1 cellular context compared by ENCODE assay signal in the genomic region with DNA sequence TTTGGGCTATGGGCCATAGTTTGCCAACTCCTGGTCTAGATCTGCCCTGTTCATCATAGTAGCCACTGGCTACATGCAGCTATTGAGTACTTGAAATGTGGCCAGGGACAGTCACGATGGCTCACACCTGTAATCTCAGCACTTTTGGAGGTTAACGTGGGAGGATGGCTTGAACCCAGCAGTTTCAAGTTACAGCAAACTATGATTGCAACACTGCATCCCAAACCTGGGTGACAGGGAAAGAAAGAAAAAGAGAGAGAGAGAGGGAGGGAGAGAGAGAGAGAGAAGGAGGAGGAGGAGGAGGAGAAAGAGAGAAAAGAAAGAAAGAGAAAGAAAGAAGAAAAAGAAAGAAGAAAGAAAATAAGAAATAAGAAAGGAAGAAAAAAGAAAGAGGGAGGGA.
TF ChIP-seq lines count a peak whose summit lies in the region.

No MANE protein-coding gene starts in this region.

TF ChIP-seq in K562, 482 proteins besides CTCF, POLR2A, EP300 and RAD21:
- TF ChIP-seq, protein P1, sequence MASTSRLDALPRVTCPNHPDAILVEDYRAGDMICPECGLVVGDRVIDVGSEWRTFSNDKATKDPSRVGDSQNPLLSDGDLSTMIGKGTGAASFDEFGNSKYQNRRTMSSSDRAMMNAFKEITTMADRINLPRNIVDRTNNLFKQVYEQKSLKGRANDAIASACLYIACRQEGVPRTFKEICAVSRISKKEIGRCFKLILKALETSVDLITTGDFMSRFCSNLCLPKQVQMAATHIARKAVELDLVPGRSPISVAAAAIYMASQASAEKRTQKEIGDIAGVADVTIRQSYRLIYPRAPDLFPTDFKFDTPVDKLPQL (IDR thresholded peaks at IDR 0.05; ENCODE audit: extremely low read depth, insufficient read length), result no peak
- TF ChIP-seq, protein P2, sequence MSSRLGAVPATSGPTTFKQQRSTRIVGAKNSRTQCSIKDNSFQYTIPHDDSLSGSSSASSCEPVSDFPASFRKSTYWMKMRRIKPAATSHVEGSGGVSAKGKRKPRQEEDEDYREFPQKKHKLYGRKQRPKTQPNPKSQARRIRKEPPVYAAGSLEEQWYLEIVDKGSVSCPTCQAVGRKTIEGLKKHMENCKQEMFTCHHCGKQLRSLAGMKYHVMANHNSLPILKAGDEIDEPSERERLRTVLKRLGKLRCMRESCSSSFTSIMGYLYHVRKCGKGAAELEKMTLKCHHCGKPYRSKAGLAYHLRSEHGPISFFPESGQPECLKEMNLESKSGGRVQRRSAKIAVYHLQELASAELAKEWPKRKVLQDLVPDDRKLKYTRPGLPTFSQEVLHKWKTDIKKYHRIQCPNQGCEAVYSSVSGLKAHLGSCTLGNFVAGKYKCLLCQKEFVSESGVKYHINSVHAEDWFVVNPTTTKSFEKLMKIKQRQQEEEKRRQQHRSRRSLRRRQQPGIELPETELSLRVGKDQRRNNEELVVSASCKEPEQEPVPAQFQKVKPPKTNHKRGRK (tag; IDR thresholded peaks at IDR 0.05), result peak; percentile 91
- TF ChIP-seq EHMT2 (IDR thresholded peaks at IDR 0.05), result no peak
- TF ChIP-seq NFIX (CRISPR knock-in tag; IDR thresholded peaks at IDR 0.05; ENCODE audit: low read depth), result no peak
- 0 out of 2 replicates have a peak, but pooled peaks have one; percentile 16 for TF ChIP-seq CEBPG (CRISPR knock-in tag; IDR thresholded peaks at IDR 0.05)
- TF ChIP-seq CEBPG (tag; conservative IDR thresholded peaks at IDR 0.05 in 1 of 2, IDR thresholded peaks at IDR 0.05 in 1 of 2), result no peak
- 0 out of 4 replicates have a peak, but pooled peaks of 1 of the 2 experiments have one; percentile 29 for TF ChIP-seq TRIM24 (IDR thresholded peaks at IDR 0.05)
- TF ChIP-seq SAFB2 (IDR thresholded peaks at IDR 0.05; ENCODE audit: borderline replicate concordance, low read depth, low read length, severe bottlenecking), result no peak
- TF ChIP-seq ZNF316 (IDR thresholded peaks at IDR 0.05), result no peak
- 0 out of 2 replicates have a peak, but pooled peaks have one; percentile 20 for TF ChIP-seq MIER1 (IDR thresholded peaks at IDR 0.05; ENCODE audit: low read depth)
- no peak for TF ChIP-seq ARNT (IDR thresholded peaks at IDR 0.05)
- TF ChIP-seq, protein P3, sequence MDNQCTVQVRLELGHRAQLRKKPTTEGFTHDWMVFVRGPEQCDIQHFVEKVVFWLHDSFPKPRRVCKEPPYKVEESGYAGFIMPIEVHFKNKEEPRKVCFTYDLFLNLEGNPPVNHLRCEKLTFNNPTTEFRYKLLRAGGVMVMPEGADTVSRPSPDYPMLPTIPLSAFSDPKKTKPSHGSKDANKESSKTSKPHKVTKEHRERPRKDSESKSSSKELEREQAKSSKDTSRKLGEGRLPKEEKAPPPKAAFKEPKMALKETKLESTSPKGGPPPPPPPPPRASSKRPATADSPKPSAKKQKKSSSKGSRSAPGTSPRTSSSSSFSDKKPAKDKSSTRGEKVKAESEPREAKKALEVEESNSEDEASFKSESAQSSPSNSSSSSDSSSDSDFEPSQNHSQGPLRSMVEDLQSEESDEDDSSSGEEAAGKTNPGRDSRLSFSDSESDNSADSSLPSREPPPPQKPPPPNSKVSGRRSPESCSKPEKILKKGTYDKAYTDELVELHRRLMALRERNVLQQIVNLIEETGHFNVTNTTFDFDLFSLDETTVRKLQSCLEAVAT (IDR thresholded peaks at IDR 0.05), result 0 out of 4 replicates have a peak, but pooled peaks of 1 of the 2 experiments have one; percentile 20
- no peak for TF ChIP-seq PHF20 (IDR thresholded peaks at IDR 0.05; ENCODE audit: partially characterized antibody)
- 0 out of 4 replicates have a peak, but pooled peaks of 1 of the 2 experiments have one; percentile 15 for TF ChIP-seq HDAC1 (IDR thresholded peaks at IDR 0.05)
- peak; percentile 43 for TF ChIP-seq CEBPB (tag; IDR thresholded peaks at IDR 0.05)
